8 cellular contexts compared by ENCODE assay signal in genomic region chr2:70554338-70554892, GRCh38. TPM values are rescaled to one million over a fixed set of nuclear protein-coding genes. Genes with fewer than 3 reads are reported as not detected.
DNase-seq lines count a peak whose midpoint lies in the region; ATAC-seq, FAIRE-seq and TF ChIP-seq lines count a peak whose summit lies in the region.

No MANE protein-coding gene starts in this region.

- TF ChIP-seq POLR2A in ovary (IDR thresholded peaks at IDR 0.05) = no peak
- no peak for TF ChIP-seq POLR2A in GM12892 (IDR thresholded peaks at IDR 0.05; ENCODE audit: low read depth, low read length)

- DNase-seq in CD4-positive, alpha-beta memory T cell = no peak
- DNase-seq in RWPE1 (ENCODE audit: low spot score) (no peak), epithelial cell of proximal tubule (ENCODE audit: low read depth) (no peak), ovary (no peak), DMS114 treated with DMSO at 0.1 percent for 48 hours (lab: John Stamatoyannopoulos, UW; ENCODE audit: unreplicated experiment) (no peak), occipital lobe (lab: John Stamatoyannopoulos, UW) (no peak), GM12892 (ENCODE audit: insufficient read length) (no peak)

- no peaks in the 10 kb centered on the region for H3K9me3 Mint-ChIP-seq in CD4-positive, alpha-beta memory T cell

- no peak for FAIRE-seq in GM12892 (lab: Jason Lieb, UNC)

- peaks cover 6 to 22% of the 10 kb centered on the region in 2 donors for H3K27me3 Mint-ChIP-seq in CD4-positive, alpha-beta memory T cell

- H3K9me3 ChIP-seq in CD4-positive, alpha-beta memory T cell (ENCODE audit: control insufficient read depth in 1 of 2, low read length in 2 of 2) = no peaks in the 10 kb centered on the region
- no peaks in the 10 kb centered on the region for H3K9me3 ChIP-seq in ovary

- H3K4me1 Mint-ChIP-seq in CD4-positive, alpha-beta memory T cell = peaks cover 14 to 40% (median 26%) of the 10 kb centered on the region in 4 donors

- peak; percentile 41 for TF ChIP-seq CTCF in RWPE1 (conservative IDR thresholded peaks at IDR 0.05; ENCODE audit: low read depth)
- TF ChIP-seq CTCF in epithelial cell of proximal tubule (conservative IDR thresholded peaks at IDR 0.05; ENCODE audit: low read depth, low read length) = no peak
- TF ChIP-seq CTCF in ovary (IDR thresholded peaks at IDR 0.05) = no peak

- peaks cover 5% of the 10 kb centered on the region for H3K27me3 ChIP-seq in CD4-positive, alpha-beta memory T cell (ENCODE audit: insufficient read depth, low read length)
- H3K27me3 ChIP-seq in ovary = no peaks in the 10 kb centered on the region

- H3K4me3 Mint-ChIP-seq in CD4-positive, alpha-beta memory T cell = peak overlapping the region; percentile 70 to 84 (median 77)

- no peak for ATAC-seq in HG02623 (IDR thresholded peaks at IDR 0.05; ENCODE audit: unreplicated experiment)

- H3K27ac Mint-ChIP-seq in CD4-positive, alpha-beta memory T cell = peak overlapping the region in 3 of 7 donors; percentile 29 to 83 (median 30)

- H3K4me1 ChIP-seq in CD4-positive, alpha-beta memory T cell (ENCODE audit: insufficient read depth, low read length) = peaks cover 26% of the 10 kb centered on the region
- peaks cover 1% of the 10 kb centered on the region for H3K4me1 ChIP-seq in ovary (ENCODE audit: insufficient read depth)

- TF ChIP-seq EP300 in ovary (IDR thresholded peaks at IDR 0.05) = no peak

- POLR2A ChIA-PET in CD4-positive, alpha-beta memory T cell (lab: Charles Lee; ENCODE audit: partially characterized antibody) = interaction anchor here (1.1 to 1.2 kb wide), 2 partner anchors 114 to 364 kb away, joined by 3 to 4 read pairs; partner anchors contain the start of gene C2orf42
- POLR2A ChIA-PET in RWPE1 (lab: Yijun Ruan, JAX; ENCODE audit: low non-redundant PET) = interaction anchor here (0.6 kb wide), 1 partner anchor 812 kb away, joined by 3 read pairs; no protein-coding TSS in a partner anchor

- H3K4me3 ChIP-seq in CD4-positive, alpha-beta memory T cell (ENCODE audit: low read length in 2 of 2) = peak overlapping the region in 1 of 2 donors; percentile 62
- H3K4me3 ChIP-seq in epithelial cell of proximal tubule (ENCODE audit: low read depth, low read length) (peak overlapping the region; percentile 94), ovary (peak overlapping the region; percentile 49)

- 28 to 33% (median 31%) methylated on average over 15 to 18 of the region's 18 CpGs for WGBS in ovary, 3 donors

- no peaks in the 10 kb centered on the region for H3K36me3 ChIP-seq in CD4-positive, alpha-beta memory T cell (ENCODE audit: insufficient read depth, low read length)
- no peaks in the 10 kb centered on the region for H3K36me3 ChIP-seq in ovary

- H3K36me3 Mint-ChIP-seq in CD4-positive, alpha-beta memory T cell = peaks cover 0 to 3% of the 10 kb centered on the region in 2 donors

- CTCF ChIA-PET in CD4-positive, alpha-beta memory T cell (lab: Charles Lee; ENCODE audit: partially characterized antibody) = no interaction called here
- CTCF ChIA-PET in RWPE1 (lab: Yijun Ruan, JAX) = interaction anchor here (0.6 to 4.6 kb wide), 4 partner anchors 15 to 216 kb away, joined by 4 to 31 read pairs (median 6); no protein-coding TSS in a partner anchor

- peak overlapping the region; percentile 45 for H3K27ac ChIP-seq in CD4-positive, alpha-beta memory T cell (ENCODE audit: low read depth, low read length)
- H3K27ac ChIP-seq in RWPE1 (peak overlapping the region; percentile 96), ovary (no peak overlapping the region)

- intact Hi-C loops in CD4-positive, alpha-beta memory T cell (cut with micrococcal nuclease) = loop anchor here (1.0 to 5.0 kb wide), 3 partner anchors 63 to 212 kb away; no protein-coding TSS in a partner anchor
- intact Hi-C loops in ovary (cut with DNase I) = no loop called here

RNA-seq across cellular contexts. Expression of gene TGFA, which starts 0.8 kb away (rescaled TPM):
- 1 to 10 TPM; 2.9 to 4.2 TPM for total RNA-seq in CD4-positive, alpha-beta memory T cell
- 1 to 10 TPM in 1 of 2 donors, under 1 TPM in 1; 0.46 to 1.8 TPM for polyA plus RNA-seq in CD4-positive, alpha-beta memory T cell
- 40.1 and 89.1 TPM in 2 replicates for total RNA-seq in epithelial cell of proximal tubule
- 1 to 10 TPM in 5 of 7 donors, under 1 TPM in 2; 0.08 to 8.7 (median 1.2) TPM for total RNA-seq in ovary
- polyA plus RNA-seq in ovary = 1 to 10 TPM in 1 of 2 donors, under 1 TPM in 1; 0.36 to 1.4 TPM
- 14.2 TPM for total RNA-seq in occipital lobe
- not detected for polyA plus RNA-seq in GM12892 (2012; ENCODE audit: missing spikeins)

Comparison
In these comparisons a context has a peak if more than half of its experiments do, and no peak if none do; other contexts are left out.
1. H3K27ac ChIP-seq: peak in CD4-positive, alpha-beta memory T cell (single experiment) and RWPE1 (single experiment); none in ovary (0 of 2).